In the genomic region with DNA sequence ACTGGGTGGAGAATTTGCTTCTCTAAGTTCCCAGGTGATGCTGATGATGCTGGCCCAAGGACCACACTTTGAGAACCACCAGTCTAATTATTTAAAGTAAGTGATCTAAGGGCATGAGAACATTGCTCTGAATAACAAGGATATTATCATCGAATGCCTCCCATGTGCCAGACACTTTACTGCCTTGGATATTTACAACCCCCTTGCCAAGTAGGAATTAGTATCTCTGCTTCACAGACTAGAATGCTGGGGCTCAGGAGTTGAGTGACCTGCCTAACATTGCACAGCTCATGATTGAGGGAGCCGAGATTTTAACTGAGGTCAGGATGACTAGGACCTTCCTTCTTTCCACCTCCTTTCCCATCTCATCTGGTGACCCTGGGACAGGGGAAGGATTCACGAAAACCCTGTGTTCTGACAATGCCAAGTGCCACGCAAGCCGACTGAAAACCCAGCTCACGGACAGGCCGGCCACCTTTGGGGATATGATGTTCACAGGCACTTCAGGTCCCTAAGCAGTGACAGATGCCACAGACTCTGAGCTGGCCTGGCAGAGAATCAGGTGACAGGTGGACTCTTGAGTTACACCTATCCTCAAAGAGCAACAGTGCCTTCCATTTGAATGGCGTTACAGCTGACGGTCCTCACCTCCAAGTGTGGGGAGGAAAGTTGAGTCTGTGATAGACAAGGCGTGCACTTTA, we compare ENCODE assay signal across 16 cellular contexts.
DNase-seq lines count a peak whose midpoint lies in the region; ATAC-seq and TF ChIP-seq lines count a peak whose summit lies in the region.
"Had no signal": no experiment of that assay in that cellular context is flagged by ENCODE, and none has a peak within 500 bp of the region (broad histone marks: within the 10 kb centered on the region; RNA-seq: fewer than 3 reads in every experiment).

No MANE protein-coding gene starts in this region.

- H3K27me3 ChIP-seq in psoas muscle (ENCODE audit: insufficient read depth in 3 of 3, low read length in 2 of 3) = no peaks in the 10 kb centered on the region
- H3K27me3 ChIP-seq: breast epithelium, foreskin keratinocyte, ovary, SJSA1 had no signal

- peaks cover 27% of the 10 kb centered on the region for H3K4me1 ChIP-seq in psoas muscle

- H3K4me3 ChIP-seq in psoas muscle = no peak overlapping the region
- H3K4me3 ChIP-seq: breast epithelium, ovary, SJSA1, skin epidermis had no signal

- TF ChIP-seq CTCF in psoas muscle (IDR thresholded peaks at IDR 0.05) = no peak

- no peaks in the 10 kb centered on the region for H3K36me3 ChIP-seq in psoas muscle (ENCODE audit: insufficient read depth in 1 of 2, low read depth in 1 of 2)
- H3K36me3 ChIP-seq: breast epithelium, ovary, SJSA1 had no signal

- WGBS in psoas muscle, 3 donors = 32 to 43% (median 37%) methylated on average over 10 of the region's 10 CpGs

- intact Hi-C loops in left ventricle myocardium superior (cut with micrococcal nuclease) = no loop called here
- intact Hi-C loops in psoas muscle (cut with DNase I) = loop anchor here in 1 of 2 donors (5.0 kb wide), 3 partner anchors 99 to 179 kb away; no protein-coding TSS in a partner anchor

- DNase-seq in NCI-H128 (lab: John Stamatoyannopoulos, UW; ENCODE audit: unreplicated experiment) (peak; percentile 36), NCI-H524 treated with DMSO at 0.1 percent for 48 hours (lab: John Stamatoyannopoulos, UW) (peak; percentile 27), left ventricle myocardium superior (no peak), psoas muscle (peak in 1 of 2 donors; percentile 82), NCI-H1105 treated with DMSO at 0.1 percent for 48 hours (lab: John Stamatoyannopoulos, UW) (no peak)
- DNase-seq: activated CD4-positive, CD25-positive, alpha-beta regulatory T cell; foreskin keratinocyte; NCI-H187; NCI-H69; ovary; stimulated activated CD4-positive, alpha-beta T cell treated with anti-CD3 and anti-CD28 coated beads, Interleukin-4, amount 100 ng/mL, for 4 hours had no signal

- peak; percentile 83 for ATAC-seq in left ventricle myocardium superior
- peak; percentile 69 to 87 (median 84) for ATAC-seq in psoas muscle
- no peak for ATAC-seq in GM18511 (IDR thresholded peaks at IDR 0.05; ENCODE audit: unreplicated experiment)
- no peak for ATAC-seq in GM18861 (IDR thresholded peaks at IDR 0.05; ENCODE audit: unreplicated experiment)

- H3K9me3 ChIP-seq in psoas muscle = no peaks in the 10 kb centered on the region
- H3K9me3 ChIP-seq: breast epithelium, ovary, SJSA1 had no signal

- H3K27ac ChIP-seq in psoas muscle = peak overlapping the region; percentile 90
- H3K27ac ChIP-seq: foreskin keratinocyte, ovary had no signal

Comparison
In these comparisons a context has a peak if more than half of its experiments do, and no peak if none do; other contexts are left out.
1. DNase-seq: peak in NCI-H128 (single experiment) and NCI-H524 treated with DMSO at 0.1 percent for 48 hours (single experiment); none in left ventricle myocardium superior (single experiment) and NCI-H1105 treated with DMSO at 0.1 percent for 48 hours (single experiment).
2. ATAC-seq: peak in left ventricle myocardium superior (single experiment) and psoas muscle (4 of 4); none in GM18511 (single experiment) and GM18861 (single experiment).